ENCODE assay signal across 26 cellular contexts in genomic region chr10:93319096-93319495, GRCh38.
"Had no signal": no experiment of that assay in that cellular context is flagged by ENCODE, and none has a peak within 500 bp of the region (broad histone marks: within the 10 kb centered on the region; RNA-seq: fewer than 3 reads in every experiment).

No MANE protein-coding gene starts in this region.

- H3K27me3 Mint-ChIP-seq: activated CD4-positive, alpha-beta T cell treated with anti-CD3 and anti-CD28 coated beads, Interleukin-2, amount 10 ng/mL, durations not matched to agents 24 days and 14 days; activated CD8-positive, alpha-beta memory T cell treated with anti-CD3 and anti-CD28 coated beads, Interleukin-2, amount 10 ng/mL, durations not matched to agents 7 days and 5 days; activated naive CD4-positive, alpha-beta T cell treated with anti-CD3 and anti-CD28 coated beads, Interleukin-2, amount 10 ng/mL, durations not matched to agents 7 days and 5 days; activated T-helper 17 cell treated with anti-CD3 and anti-CD28 coated beads, Interleukin-2, amount 50 U/mL, for 72 hours had no signal

- H3K36me3 Mint-ChIP-seq: activated CD8-positive, alpha-beta memory T cell treated with anti-CD3 and anti-CD28 coated beads, Interleukin-2, amount 10 ng/mL, durations not matched to agents 7 days and 5 days; activated naive CD4-positive, alpha-beta T cell treated with anti-CD3 and anti-CD28 coated beads, Interleukin-2, amount 10 ng/mL, durations not matched to agents 7 days and 5 days; activated naive CD8-positive, alpha-beta T cell treated with anti-CD3 and anti-CD28 coated beads for 36 hours; T-cell had no signal

- H3K27ac Mint-ChIP-seq: activated B cell treated with CpG ODN at 0.5 μM for 24 hours; activated CD4-positive, alpha-beta T cell treated with anti-CD3 and anti-CD28 coated beads, Interleukin-2, amount 10 ng/mL, durations not matched to agents 24 days and 14 days; activated CD8-positive, alpha-beta memory T cell treated with anti-CD3 and anti-CD28 coated beads, Interleukin-2, amount 10 ng/mL, durations not matched to agents 7 days and 5 days; activated naive CD4-positive, alpha-beta T cell treated with anti-CD3 and anti-CD28 coated beads, Interleukin-2, amount 10 ng/mL, durations not matched to agents 7 days and 5 days; activated naive CD8-positive, alpha-beta T cell treated with anti-CD3 and anti-CD28 coated beads for 36 hours; activated T-cell treated with anti-CD3 and anti-CD28 coated beads, Interleukin-2, amount 50 U/mL, for 24 hours; activated T-helper 17 cell treated with anti-CD3 and anti-CD28 coated beads, Interleukin-2, amount 50 U/mL, for 72 hours; T-cell had no signal

- H3K4me1 Mint-ChIP-seq: activated B cell treated with CpG ODN at 0.5 μM for 24 hours; activated naive CD8-positive, alpha-beta T cell treated with anti-CD3 and anti-CD28 coated beads for 36 hours; activated T-helper 17 cell treated with anti-CD3 and anti-CD28 coated beads, Interleukin-2, amount 50 U/mL, for 72 hours; central memory CD8-positive, alpha-beta T cell; T-cell had no signal

- H3K27ac ChIP-seq: SK-N-MC had no signal

- ATAC-seq: activated CD8-positive, alpha-beta memory T cell treated with anti-CD3 and anti-CD28 coated beads, Interleukin-2, amount 10 ng/mL, durations not matched to agents 7 days and 5 days; activated T-helper 17 cell treated with anti-CD3 and anti-CD28 coated beads, Interleukin-2, amount 50 U/mL, for 72 hours; Panc1; Right ventricle myocardium inferior; T-cell had no signal

- DNase-seq: activated B cell treated with CpG ODN at 0.5 μM for 24 hours; activated CD4-positive, alpha-beta T cell treated with anti-CD3 and anti-CD28 coated beads for 1 hour; activated CD4-positive, alpha-beta T cell treated with anti-CD3 and anti-CD28 coated beads, Interleukin-2, amount 10 ng/mL, durations not matched to agents 24 days and 14 days; activated CD4-positive, alpha-beta T cell treated with anti-CD3 and anti-CD28 coated beads, Interleukin-2, amount 50 U/mL, for 48 hours; activated CD8-positive, alpha-beta memory T cell treated with anti-CD3 and anti-CD28 coated beads, Interleukin-2, amount 10 ng/mL, durations not matched to agents 7 days and 5 days; activated gamma-delta T cell; activated naive CD4-positive, alpha-beta T cell treated with anti-CD3 and anti-CD28 coated beads, Interleukin-2, amount 10 ng/mL, durations not matched to agents 7 days and 5 days; activated naive CD8-positive, alpha-beta T cell treated with anti-CD3 and anti-CD28 coated beads for 36 hours; activated T-cell treated with anti-CD3 and anti-CD28 coated beads, Interleukin-2, amount 50 U/mL, for 24 hours; aorta; Karpas-422; NCI-H1048; NCI-H1930; NCI-H2107; NCI-H226; NCI-H510A treated with DMSO at 0.1 percent for 48 hours; OCI-M1; RPMI8226; T-cell; T-helper 2 cell; T1000 had no signal

- H3K9me3 Mint-ChIP-seq: activated B cell treated with CpG ODN at 0.5 μM for 24 hours; activated CD4-positive, alpha-beta T cell treated with anti-CD3 and anti-CD28 coated beads, Interleukin-2, amount 10 ng/mL, durations not matched to agents 24 days and 14 days; activated naive CD4-positive, alpha-beta T cell treated with anti-CD3 and anti-CD28 coated beads, Interleukin-2, amount 10 ng/mL, durations not matched to agents 7 days and 5 days; activated naive CD8-positive, alpha-beta T cell treated with anti-CD3 and anti-CD28 coated beads for 36 hours; activated T-cell treated with anti-CD3 and anti-CD28 coated beads, Interleukin-2, amount 50 U/mL, for 24 hours; activated T-helper 17 cell treated with anti-CD3 and anti-CD28 coated beads, Interleukin-2, amount 50 U/mL, for 72 hours; central memory CD8-positive, alpha-beta T cell; T-cell had no signal

- H3K4me3 Mint-ChIP-seq: activated B cell treated with CpG ODN at 0.5 μM for 24 hours; activated CD4-positive, alpha-beta T cell treated with anti-CD3 and anti-CD28 coated beads, Interleukin-2, amount 10 ng/mL, durations not matched to agents 24 days and 14 days; activated CD8-positive, alpha-beta memory T cell treated with anti-CD3 and anti-CD28 coated beads, Interleukin-2, amount 10 ng/mL, durations not matched to agents 7 days and 5 days; activated naive CD4-positive, alpha-beta T cell treated with anti-CD3 and anti-CD28 coated beads, Interleukin-2, amount 10 ng/mL, durations not matched to agents 7 days and 5 days; activated naive CD8-positive, alpha-beta T cell treated with anti-CD3 and anti-CD28 coated beads for 36 hours; activated T-cell treated with anti-CD3 and anti-CD28 coated beads, Interleukin-2, amount 50 U/mL, for 24 hours; activated T-helper 17 cell treated with anti-CD3 and anti-CD28 coated beads, Interleukin-2, amount 50 U/mL, for 72 hours; central memory CD8-positive, alpha-beta T cell; T-cell had no signal

- H3K4me3 ChIP-seq: SK-N-MC had no signal
